ENCODE assay signal across 22 cellular contexts in the genomic region with DNA sequence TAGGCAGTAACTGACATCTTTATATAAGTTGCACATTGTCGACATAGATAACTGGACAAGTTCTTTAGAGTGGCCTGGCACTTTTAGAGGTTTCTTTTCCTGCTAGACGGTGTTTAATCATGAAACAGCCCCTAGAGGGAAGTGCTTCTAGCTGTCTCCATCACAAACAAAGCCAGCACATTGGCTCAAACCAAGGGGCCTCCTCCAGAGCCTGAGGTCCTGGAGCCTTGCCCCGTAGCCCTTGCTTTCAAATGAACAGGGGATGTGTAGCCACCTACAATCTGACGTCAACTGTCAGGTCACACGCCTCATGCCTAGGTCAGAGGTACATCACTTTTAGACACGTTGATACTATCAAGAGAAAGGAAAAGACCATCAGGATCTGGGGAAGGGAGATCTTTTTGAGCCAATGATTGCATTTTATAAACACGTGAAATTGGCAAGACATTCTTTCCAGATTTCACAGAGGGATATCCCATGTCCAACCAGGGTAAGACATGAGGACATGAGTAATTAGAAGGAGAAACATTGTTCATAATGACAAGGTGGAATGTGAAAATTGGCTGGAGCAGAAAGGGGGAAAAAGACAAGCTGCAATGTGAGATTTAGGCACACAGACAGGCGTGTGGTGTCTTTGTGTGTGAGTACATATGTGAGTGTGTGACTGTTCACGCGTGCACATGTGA.
"Had no signal": no experiment of that assay in that cellular context is flagged by ENCODE, and none has a peak within 500 bp of the region (broad histone marks: within the 10 kb centered on the region; RNA-seq: fewer than 3 reads in every experiment).

No MANE protein-coding gene starts in this region.

- H3K27ac Mint-ChIP-seq: activated CD4-positive, alpha-beta T cell treated with anti-CD3 and anti-CD28 coated beads, Interleukin-2, amount 10 ng/mL, durations not matched to agents 7 days and 5 days; activated CD8-positive, alpha-beta T cell treated with anti-CD3 and anti-CD28 coated beads, Interleukin-2, amount 10 ng/mL, durations not matched to agents 7 days and 5 days; activated naive CD4-positive, alpha-beta T cell treated with anti-CD3 and anti-CD28 coated beads, Interleukin-2, amount 50 U/mL, for 24 hours; memory B cell; naive thymus-derived CD4-positive, alpha-beta T cell; neural progenitor cell had no signal

- H3K4me1 Mint-ChIP-seq: activated CD4-positive, alpha-beta T cell treated with anti-CD3 and anti-CD28 coated beads, Interleukin-2, amount 10 ng/mL, durations not matched to agents 7 days and 5 days; activated naive CD4-positive, alpha-beta T cell treated with anti-CD3 and anti-CD28 coated beads, Interleukin-2, amount 50 U/mL, for 24 hours; memory B cell; neural progenitor cell had no signal

- ATAC-seq: activated CD8-positive, alpha-beta T cell treated with anti-CD3 and anti-CD28 coated beads, Interleukin-2, amount 10 ng/mL, durations not matched to agents 7 days and 5 days; activated T-cell treated with anti-CD3 and anti-CD28 coated beads, Interleukin-2, amount 50 U/mL, for 4 hours; left lobe of liver; naive thymus-derived CD4-positive, alpha-beta T cell; stimulated activated naive CD8-positive, alpha-beta T cell treated with anti-CD3 and anti-CD28 coated beads, Interleukin-15, Interleukin-2, amounts not matched to agents 100 U/mL and 50 U/mL, for 24 hours had no signal

- H3K27me3 ChIP-seq: ascending aorta, esophagus squamous epithelium, neural progenitor cell, ovary, tibial nerve, vagina had no signal

- H3K4me3 Mint-ChIP-seq: activated CD4-positive, alpha-beta T cell treated with anti-CD3 and anti-CD28 coated beads, Interleukin-2, amount 10 ng/mL, durations not matched to agents 7 days and 5 days; activated CD8-positive, alpha-beta T cell treated with anti-CD3 and anti-CD28 coated beads, Interleukin-2, amount 10 ng/mL, durations not matched to agents 7 days and 5 days; activated naive CD4-positive, alpha-beta T cell treated with anti-CD3 and anti-CD28 coated beads, Interleukin-2, amount 50 U/mL, for 24 hours; activated T-cell treated with anti-CD3 and anti-CD28 coated beads, Interleukin-2, amount 50 U/mL, for 4 hours; memory B cell; naive thymus-derived CD4-positive, alpha-beta T cell; neural progenitor cell had no signal

- H3K9ac ChIP-seq: neural progenitor cell had no signal

- H3K9me3 Mint-ChIP-seq: activated CD4-positive, alpha-beta T cell treated with anti-CD3 and anti-CD28 coated beads, Interleukin-2, amount 10 ng/mL, durations not matched to agents 7 days and 5 days; activated naive CD4-positive, alpha-beta T cell treated with anti-CD3 and anti-CD28 coated beads, Interleukin-2, amount 50 U/mL, for 24 hours; activated T-cell treated with anti-CD3 and anti-CD28 coated beads, Interleukin-2, amount 50 U/mL, for 4 hours; neural progenitor cell had no signal

- H3K4me1 ChIP-seq: ascending aorta, esophagus squamous epithelium, neural progenitor cell, tibial nerve, vagina had no signal

- H3K4me2 ChIP-seq: neural progenitor cell had no signal

- H3K36me3 Mint-ChIP-seq: activated naive CD4-positive, alpha-beta T cell treated with anti-CD3 and anti-CD28 coated beads, Interleukin-2, amount 50 U/mL, for 24 hours; memory B cell; naive thymus-derived CD4-positive, alpha-beta T cell; neural progenitor cell had no signal

- H3K27ac ChIP-seq: ascending aorta, neural progenitor cell, tibial nerve, vagina had no signal

- H3K4me3 ChIP-seq: ascending aorta, esophagus squamous epithelium, neural progenitor cell, ovary, tibial nerve, vagina had no signal

- H3K36me3 ChIP-seq: ascending aorta, esophagus squamous epithelium, neural progenitor cell, ovary, tibial nerve, vagina had no signal

- H3K9me3 ChIP-seq: ascending aorta, esophagus squamous epithelium, ovary, tibial nerve, vagina had no signal

- H3K27me3 Mint-ChIP-seq: activated naive CD4-positive, alpha-beta T cell treated with anti-CD3 and anti-CD28 coated beads, Interleukin-2, amount 50 U/mL, for 24 hours had no signal

- DNase-seq: activated CD4-positive, alpha-beta T cell treated with anti-CD3 and anti-CD28 coated beads, Interleukin-2, amount 10 ng/mL, durations not matched to agents 7 days and 5 days; activated CD8-positive, alpha-beta T cell treated with anti-CD3 and anti-CD28 coated beads, Interleukin-2, amount 10 ng/mL, durations not matched to agents 7 days and 5 days; activated gamma-delta T cell; activated T-cell treated with anti-CD3 and anti-CD28 coated beads, Interleukin-2, amount 50 U/mL, for 4 hours; dermis blood vessel endothelial cell; effector memory CD4-positive, alpha-beta T cell; esophagus squamous epithelium; foreskin fibroblast; glutamatergic neuron; naive thymus-derived CD4-positive, alpha-beta T cell; stimulated activated naive CD8-positive, alpha-beta T cell treated with anti-CD3 and anti-CD28 coated beads, Interleukin-15, Interleukin-2, amounts not matched to agents 100 U/mL and 50 U/mL, for 24 hours; substantia nigra; T-helper 1 cell; T-helper 9 cell had no signal
